In genomic region chr3:138113309-138113708, GRCh38 we compare ENCODE assay signal across 13 cellular contexts. TPM values are rescaled to one million over a fixed set of nuclear protein-coding genes. Genes with fewer than 3 reads are reported as not detected.
DNase-seq lines count a peak whose midpoint lies in the region; ATAC-seq and TF ChIP-seq lines count a peak whose summit lies in the region.
"Had no signal": no experiment of that assay in that cellular context is flagged by ENCODE, and none has a peak within 500 bp of the region (broad histone marks: within the 10 kb centered on the region; RNA-seq: fewer than 3 reads in every experiment).

No MANE protein-coding gene starts in this region.

- no peak for TF ChIP-seq EP300 in SK-N-SH (IDR thresholded peaks at IDR 0.05; ENCODE audit: borderline replicate concordance in 1 of 2, low read depth in 1 of 2, low read length in 1 of 2)

- POLR2A ChIA-PET in SK-N-SH (lab: Yijun Ruan, JAX) (no interaction called here), T-cell (lab: Charles Lee) (no interaction called here)

- DNase-seq in SK-N-SH (no peak), SK-MEL-5 (ENCODE audit: low read depth, low spot score) (peak; percentile 14), islet precursor cell (peak; percentile 63), uterus (no peak), DMS114 treated with DMSO at 0.1 percent for 48 hours (lab: John Stamatoyannopoulos, UW; ENCODE audit: unreplicated experiment) (no peak), T-cell (no peak)
- DNase-seq: activated CD4-positive, CD25-positive, alpha-beta regulatory T cell treated with anti-CD3 and anti-CD28 coated beads, Interleukin-2, amount 50 U/mL, for 72 hours; activated naive CD4-positive, alpha-beta T cell treated with anti-CD3 and anti-CD28 coated beads, Interleukin-2, amount 10 ng/mL, durations not matched to agents 7 days and 5 days had no signal

- peaks cover 6 to 12% (median 9%) of the 10 kb centered on the region in 3 donors for H3K4me1 Mint-ChIP-seq in T-cell

- H4K20me1 ChIP-seq in SK-N-SH (ENCODE audit: insufficient read depth), result no peaks in the 10 kb centered on the region

- TF ChIP-seq CTCF in SK-N-SH (IDR thresholded peaks at IDR 0.05) (no peak), uterus (IDR thresholded peaks at IDR 0.05) (no peak)

- peak overlapping the region; percentile 84 for H3K4me2 ChIP-seq in SK-N-SH
- H3K4me2 ChIP-seq: KMS-11 had no signal

- H3K36me3 ChIP-seq in SK-N-SH (replicated peaks in 1 of 2; ENCODE audit: control insufficient read depth in 1 of 2, insufficient read depth in 2 of 2, low read length in 1 of 2) (peaks cover 10 to 22% of the 10 kb centered on the region in 2 experiments), uterus (no peaks in the 10 kb centered on the region)

- ATAC-seq in SK-N-SH treated with all-trans-retinoic acid at 6 μM for 48 hours, result no peak
- no peak for ATAC-seq in GM21723 (IDR thresholded peaks at IDR 0.05; ENCODE audit: unreplicated experiment)
- no peak for ATAC-seq in T-cell (replicated peaks in 1 of 4)

- CTCF ChIA-PET in SK-N-SH (lab: Yijun Ruan, JAX), result interaction anchor here (0.9 to 1.5 kb wide), 3 partner anchors 9 to 46 kb away, joined by 3 to 5 read pairs (median 3); no protein-coding TSS in a partner anchor
- CTCF ChIA-PET in T-cell (lab: Charles Lee), result no interaction called here

- H3K36me3 Mint-ChIP-seq in T-cell, result no peaks in the 10 kb centered on the region
- H3K36me3 Mint-ChIP-seq: activated naive CD4-positive, alpha-beta T cell treated with anti-CD3 and anti-CD28 coated beads, Interleukin-2, amount 10 ng/mL, durations not matched to agents 7 days and 5 days had no signal

- H3K79me2 ChIP-seq in SK-N-SH (ENCODE audit: insufficient read depth), result peaks cover 66% of the 10 kb centered on the region

- no peak for TF ChIP-seq POLR2A in uterus (IDR thresholded peaks at IDR 0.05)

- peaks cover 10% of the 10 kb centered on the region for H3F3A ChIP-seq in SK-N-SH (replicated peaks; ENCODE audit: insufficient read depth)

- in situ Hi-C loops in SK-MEL-5 (cut with HindIII; ENCODE audit: low pct_unique_long_range_greater_than_20kb, low sequenced_read_pairs), result no loop called here

- H3K4me3 ChIP-seq in SK-N-SH (ENCODE audit: low read depth in 2 of 2, low read length in 1 of 2) (no peak overlapping the region; a peak in 1 of 4 replicates), uterus (no peak overlapping the region)

- peaks cover 13% of the 10 kb centered on the region in 2 experiments; a peak in 3 of 4 replicates for H3K4me1 ChIP-seq in SK-N-SH (ENCODE audit: control insufficient read depth in 1 of 2, insufficient read depth in 2 of 2, low read depth in 1 of 2, low read length in 1 of 2)
- peaks cover 0 to 4% of the 10 kb centered on the region in 2 donors for H3K4me1 ChIP-seq in uterus

- H2AFZ ChIP-seq in SK-N-SH (ENCODE audit: low read depth), result no peak overlapping the region

- H3K27me3 ChIP-seq in SK-N-SH (ENCODE audit: insufficient read depth) (no peaks in the 10 kb centered on the region), uterus (no peaks in the 10 kb centered on the region)

- intact Hi-C loops in uterus (cut with DNase I; ENCODE audit: low total_unique reads), result no loop called here

- H3K9me2 ChIP-seq in SK-N-SH, result no peaks in the 10 kb centered on the region

- 57% methylated on average over 1 of the region's 1 CpG for WGBS in SK-N-SH (ENCODE audit: low lambda C conversion rate)

- H3K27ac ChIP-seq in SK-N-SH (ENCODE audit: low read depth in 2 of 2, low read length in 1 of 2), result peak overlapping the region in 1 of 2 experiments; percentile 89; a peak in 2 of 4 replicates
- peak overlapping the region; percentile 93 to 98 for H3K27ac ChIP-seq in uterus
- H3K27ac ChIP-seq: KMS-11 had no signal

- no peak overlapping the region for H3K4me3 Mint-ChIP-seq in T-cell
- H3K4me3 Mint-ChIP-seq: activated naive CD4-positive, alpha-beta T cell treated with anti-CD3 and anti-CD28 coated beads, Interleukin-2, amount 10 ng/mL, durations not matched to agents 7 days and 5 days; CD14-positive monocyte had no signal

- no peaks in the 10 kb centered on the region for H3K9me3 Mint-ChIP-seq in T-cell
- H3K9me3 Mint-ChIP-seq: activated naive CD4-positive, alpha-beta T cell treated with anti-CD3 and anti-CD28 coated beads, Interleukin-2, amount 10 ng/mL, durations not matched to agents 7 days and 5 days had no signal

- H3K27ac Mint-ChIP-seq in T-cell, result no peak overlapping the region
- H3K27ac Mint-ChIP-seq: activated naive CD4-positive, alpha-beta T cell treated with anti-CD3 and anti-CD28 coated beads, Interleukin-2, amount 10 ng/mL, durations not matched to agents 7 days and 5 days; CD14-positive monocyte had no signal

- H3K9me3 ChIP-seq in SK-N-SH (no peaks in the 10 kb centered on the region), uterus (no peaks in the 10 kb centered on the region)

- peaks cover 45 to 49% of the 10 kb centered on the region in 2 donors for H3K27me3 Mint-ChIP-seq in T-cell

- no peak for TF ChIP-seq RAD21 in SK-N-SH (IDR thresholded peaks at IDR 0.05; ENCODE audit: low read length)

- H3K9ac ChIP-seq in SK-N-SH, result no peak overlapping the region
- H3K9ac ChIP-seq: KMS-11 had no signal

TF ChIP-seq in SK-N-SH, 30 proteins besides CTCF, POLR2A, EP300 and RAD21 (continues in another document):
- no peak for TF ChIP-seq JUND (IDR thresholded peaks at IDR 0.05)
- TF ChIP-seq ZBTB33 (IDR thresholded peaks at IDR 0.05; ENCODE audit: borderline replicate concordance, low read depth), result no peak
- TF ChIP-seq MEF2A (IDR thresholded peaks at IDR 0.05; ENCODE audit: borderline replicate concordance, low read depth), result no peak
- TF ChIP-seq YY1 (IDR thresholded peaks at IDR 0.05; ENCODE audit: low read depth), result no peak
- no peak for TF ChIP-seq TAF1 (IDR thresholded peaks at IDR 0.05; ENCODE audit: borderline replicate concordance, low read depth, low read length)
- TF ChIP-seq CHD2 (IDR thresholded peaks at IDR 0.05; ENCODE audit: low read length, partially characterized antibody), result no peak
- TF ChIP-seq RCOR1 (IDR thresholded peaks at IDR 0.05; ENCODE audit: low read length), result no peak

TF ChIP-seq in SK-N-SH treated with all-trans-retinoic acid at 6 μM for 48 hours, 23 proteins besides CTCF, POLR2A, EP300 and RAD21:
- TF ChIP-seq GLIS3 (CRISPR knock-in tag; IDR thresholded peaks at IDR 0.05) (no peak), ZFP30 (CRISPR knock-in tag; IDR thresholded peaks at IDR 0.05) (no peak), ZNF565 (CRISPR knock-in tag; conservative IDR thresholded peaks at IDR 0.05; ENCODE audit: low read depth) (no peak), BACH2 (CRISPR knock-in tag; IDR thresholded peaks at IDR 0.05; ENCODE audit: borderline replicate concordance) (no peak), ZNF8 (CRISPR knock-in tag; IDR thresholded peaks at IDR 0.05) (no peak), ESRRG (CRISPR knock-in tag; IDR thresholded peaks at IDR 0.05) (no peak), OSR1 (CRISPR knock-in tag; IDR thresholded peaks at IDR 0.05) (no peak), CREB5 (CRISPR knock-in tag; IDR thresholded peaks at IDR 0.05; ENCODE audit: low read depth) (no peak)
- TF ChIP-seq, protein P1, sequence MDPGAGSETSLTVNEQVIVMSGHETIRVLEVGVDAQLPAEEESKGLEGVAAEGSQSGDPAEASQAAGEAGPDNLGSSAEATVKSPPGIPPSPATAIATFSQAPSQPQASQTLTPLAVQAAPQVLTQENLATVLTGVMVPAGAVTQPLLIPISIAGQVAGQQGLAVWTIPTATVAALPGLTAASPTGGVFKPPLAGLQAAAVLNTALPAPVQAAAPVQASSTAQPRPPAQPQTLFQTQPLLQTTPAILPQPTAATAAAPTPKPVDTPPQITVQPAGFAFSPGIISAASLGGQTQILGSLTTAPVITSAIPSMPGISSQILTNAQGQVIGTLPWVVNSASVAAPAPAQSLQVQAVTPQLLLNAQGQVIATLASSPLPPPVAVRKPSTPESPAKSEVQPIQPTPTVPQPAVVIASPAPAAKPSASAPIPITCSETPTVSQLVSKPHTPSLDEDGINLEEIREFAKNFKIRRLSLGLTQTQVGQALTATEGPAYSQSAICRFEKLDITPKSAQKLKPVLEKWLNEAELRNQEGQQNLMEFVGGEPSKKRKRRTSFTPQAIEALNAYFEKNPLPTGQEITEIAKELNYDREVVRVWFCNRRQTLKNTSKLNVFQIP (CRISPR knock-in tag; IDR thresholded peaks at IDR 0.05; ENCODE audit: borderline replicate concordance, low read depth), result no peak

RNA-seq across cellular contexts. Expression of gene DZIP1L, which starts 2.1 kb away (rescaled TPM):
- 6.4 and 8.0 TPM in 2 replicates for polyA plus RNA-seq in SK-N-SH (2012; rRNA removed)
- 2.7 and 3.3 TPM in 2 replicates for polyA plus RNA-seq in SK-N-SH (2012; cell fraction: cytosol; rRNA removed)
- 42.4 and 46.4 TPM in 2 replicates for polyA plus RNA-seq in SK-N-SH (2012; cell fraction: nucleus; rRNA removed)
- 24.3 and 27.4 TPM in 2 replicates for total RNA-seq in SK-MEL-5 (2014; rRNA removed; shearing (Covaris generic))
- polyA plus RNA-seq in SK-MEL-5 (2015; cell fraction: cytosol; rRNA removed), result 23.1 and 25.2 TPM in 2 replicates
- 142 and 188 TPM in 2 replicates for polyA plus RNA-seq in SK-MEL-5 (2015; cell fraction: nucleus; rRNA removed)
- total RNA-seq in uterus, result 10 to 100 TPM in 3 of 4 donors, 1 to 10 TPM in 1; 3.8 to 58.5 (median 32.7) TPM
- total RNA-seq in T-cell, result not detected

RNA-seq across cellular contexts. Expression of gene A4GNT, which starts 18.9 kb away (rescaled TPM):
- not detected in 2 replicates for polyA plus RNA-seq in SK-N-SH (2012; rRNA removed)
- not detected in 2 replicates for polyA plus RNA-seq in SK-N-SH (2012; cell fraction: cytosol; rRNA removed)
- not detected in 2 replicates for polyA plus RNA-seq in SK-N-SH (2012; cell fraction: nucleus; rRNA removed)
- not detected in 2 replicates for total RNA-seq in SK-MEL-5 (2014; rRNA removed; shearing (Covaris generic))
- not detected in 2 replicates for polyA plus RNA-seq in SK-MEL-5 (2015; cell fraction: cytosol; rRNA removed)
- not detected in 2 replicates for polyA plus RNA-seq in SK-MEL-5 (2015; cell fraction: nucleus; rRNA removed)
- not detected for total RNA-seq in uterus
- total RNA-seq in T-cell, result not detected
- total RNA-seq: pulmonary artery endothelial cell had no signal
- polyA plus RNA-seq: CD14-positive monocyte had no signal

Comparison
In these comparisons a context has a peak if more than half of its experiments do, and no peak if none do; other contexts are left out.
1. DNase-seq: peak in SK-MEL-5 (single experiment) and islet precursor cell (single experiment); none in SK-N-SH (single experiment), uterus (0 of 2), DMS114 treated with DMSO at 0.1 percent for 48 hours (single experiment) and T-cell (0 of 34).
2. RNA of gene DZIP1L, which starts 2.1 kb away (total RNA-seq): 3.8 to 58.5 TPM in uterus and 24.3 to 27.4 TPM in SK-MEL-5; not detected in T-cell; every median in the first group is over 4 times any median in the second.